In the genomic region with DNA sequence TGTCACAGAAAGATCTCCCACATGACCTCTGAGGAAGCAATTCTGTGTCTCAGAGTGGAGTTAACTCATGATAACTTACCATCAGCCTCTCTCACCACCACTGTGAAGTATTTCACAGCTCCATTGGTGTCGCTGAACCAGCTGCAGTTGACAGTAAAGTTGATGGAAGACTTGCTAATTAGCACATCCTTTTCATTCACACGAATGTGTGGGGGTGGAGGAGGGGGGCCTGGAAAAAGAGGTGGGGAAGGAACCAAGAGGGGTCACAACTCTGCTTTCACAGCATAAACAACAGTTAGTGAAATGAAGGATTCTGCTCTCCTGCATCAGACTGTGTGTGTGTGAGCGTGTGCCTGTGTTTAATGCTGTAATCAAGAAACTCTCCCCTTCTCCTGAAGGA, we compare ENCODE assay signal across 23 cellular contexts.
DNase-seq lines count a peak whose midpoint lies in the region; ATAC-seq and TF ChIP-seq lines count a peak whose summit lies in the region.
"Had no signal": no experiment of that assay in that cellular context is flagged by ENCODE, and none has a peak within 500 bp of the region (broad histone marks: within the 10 kb centered on the region; RNA-seq: fewer than 3 reads in every experiment).

No MANE protein-coding gene starts in this region.

- TF ChIP-seq POLR2A in stomach (IDR thresholded peaks at IDR 0.05), result no peak

- H3K27me3 ChIP-seq in mesenchymal stem cell (ENCODE audit: control insufficient read depth in 1 of 2, insufficient read depth in 1 of 2, low read length in 2 of 2) (no peaks in the 10 kb centered on the region), neuronal stem cell (ENCODE audit: control insufficient read depth in 3 of 3, insufficient read depth in 3 of 3, low read depth in 1 of 3, low read length in 3 of 3) (no peaks in the 10 kb centered on the region), stomach (no peaks in the 10 kb centered on the region)
- H3K27me3 ChIP-seq: SJSA1 had no signal

- H2BK15ac ChIP-seq in mesenchymal stem cell (ENCODE audit: low read depth, poor library complexity, severe bottlenecking), result no peak overlapping the region
- H2BK15ac ChIP-seq in neuronal stem cell (ENCODE audit: low read length), result no peak overlapping the region

- H2BK5ac ChIP-seq in mesenchymal stem cell (ENCODE audit: low read depth, low read length, poor library complexity, severe bottlenecking) (no peak overlapping the region), neuronal stem cell (ENCODE audit: low read length) (no peak overlapping the region)

- intact Hi-C loops in stomach (cut with DNase I; ENCODE audit: low total_unique reads), result no loop called here

- no peak for ATAC-seq in HG02973 (IDR thresholded peaks at IDR 0.05; ENCODE audit: unreplicated experiment)

- no CpG with 5 or more reads among the region's 3 CpGs for WGBS in mesenchymal stem cell
- WGBS in neuronal stem cell (ENCODE audit: extremely low coverage in 2 of 2, insufficient read length in 2 of 2, insufficient replicate concordance in 1 of 2), 2 donors, result no CpG with 5 or more reads among the region's 3 CpGs
- 56 to 73% (median 63%) methylated on average over 3 of the region's 3 CpGs for WGBS in stomach, 5 donors

- H3K4me3 ChIP-seq in mesenchymal stem cell (ENCODE audit: insufficient read depth in 1 of 2, low read depth in 1 of 2, low read length in 2 of 2), result no peak overlapping the region
- no peak overlapping the region for H3K4me3 ChIP-seq in neuronal stem cell (ENCODE audit: low read length in 2 of 2)
- H3K4me3 ChIP-seq in stomach, result no peak overlapping the region
- H3K4me3 ChIP-seq: SJSA1 had no signal

- no peak for TF ChIP-seq CTCF in stomach (IDR thresholded peaks at IDR 0.05)

- H2BK120ac ChIP-seq in mesenchymal stem cell (ENCODE audit: low read depth, low read length), result no peak overlapping the region
- H2BK120ac ChIP-seq in neuronal stem cell (ENCODE audit: low read depth, low read length), result no peak overlapping the region

- no peak overlapping the region for H2AK5ac ChIP-seq in mesenchymal stem cell (ENCODE audit: low read length, severe bottlenecking)
- no peak overlapping the region for H2AK5ac ChIP-seq in neuronal stem cell (ENCODE audit: low read depth, low read length)

- H3K9ac ChIP-seq in mesenchymal stem cell (ENCODE audit: low read length) (no peak overlapping the region), neuronal stem cell (ENCODE audit: low read depth, low read length, poor library complexity) (no peak overlapping the region)
- H3K9ac ChIP-seq: KMS-11 had no signal

- H4K91ac ChIP-seq in mesenchymal stem cell (ENCODE audit: low read length) (no peak overlapping the region), neuronal stem cell (ENCODE audit: low read depth, low read length, poor library complexity) (no peak overlapping the region)

- TF ChIP-seq EP300 in stomach (IDR thresholded peaks at IDR 0.05), result no peak

- H3K4me1 ChIP-seq in mesenchymal stem cell (ENCODE audit: control insufficient read depth, insufficient read depth, low read depth, low read length) (no peaks in the 10 kb centered on the region), neuronal stem cell (ENCODE audit: control insufficient read depth in 2 of 2, insufficient read depth in 1 of 2, low read depth in 1 of 2, low read length in 2 of 2) (peaks cover 2 to 8% of the 10 kb centered on the region in 2 donors), stomach (no peaks in the 10 kb centered on the region)
- H3K4me1 ChIP-seq: SJSA1 had no signal

- H3K36me3 ChIP-seq in mesenchymal stem cell (ENCODE audit: control insufficient read depth in 1 of 2, insufficient read depth in 2 of 2, low read depth in 1 of 2, low read length in 2 of 2) (peaks cover 0 to 3% of the 10 kb centered on the region in 2 experiments), neuronal stem cell (replicated peaks in 1 of 2; ENCODE audit: control insufficient read depth in 2 of 2, insufficient read depth in 2 of 2, low read length in 2 of 2) (no peaks in the 10 kb centered on the region), stomach (no peaks in the 10 kb centered on the region)

- DNase-seq in ELF-1 (ENCODE audit: low read depth, low spot score), result peak; percentile 39
- DNase-seq in mesenchymal stem cell, result no peak
- no peak for DNase-seq in neuronal stem cell (ENCODE audit: low spot score)
- DNase-seq in NCI-H774 (lab: John Stamatoyannopoulos, UW), result no peak
- DNase-seq in stomach, result no peak
- DNase-seq in HuH-7.5 (ENCODE audit: low spot score), result no peak
- DNase-seq: CD8-positive, alpha-beta memory T cell; DMS 273 treated with DMSO at 0.1 percent for 48 hours; DMS79; EL; H7; HFFc6; MM.1S; NCI-H2029; NCI-H446; NCI-H524 treated with DMSO at 0.1 percent for 48 hours; Right ventricle myocardium superior; RPMI8226 had no signal

- H3K4ac ChIP-seq in mesenchymal stem cell (ENCODE audit: low read depth in 1 of 2, low read length in 2 of 2), result no peak overlapping the region
- H3K4ac ChIP-seq in neuronal stem cell (ENCODE audit: low read length), result no peak overlapping the region

- H3K4me2 ChIP-seq in mesenchymal stem cell (ENCODE audit: low read length, poor library complexity, severe bottlenecking) (no peak overlapping the region), neuronal stem cell (ENCODE audit: insufficient read depth, low read length, poor library complexity, severe bottlenecking) (no peak overlapping the region)
- H3K4me2 ChIP-seq: KMS-11 had no signal

- H3K18ac ChIP-seq in mesenchymal stem cell (ENCODE audit: low read depth in 1 of 2, low read length in 2 of 2) (no peak overlapping the region), neuronal stem cell (ENCODE audit: low read length) (no peak overlapping the region)

- no peak overlapping the region for H2BK12ac ChIP-seq in mesenchymal stem cell (ENCODE audit: low read length in 2 of 2)
- no peak overlapping the region for H2BK12ac ChIP-seq in neuronal stem cell (ENCODE audit: low read length)

- peak overlapping the region; percentile 93 for H3K27ac ChIP-seq in cingulate gyrus (ENCODE audit: low read depth, low read length)
- no peak overlapping the region for H3K27ac ChIP-seq in mesenchymal stem cell (ENCODE audit: low read length, poor library complexity, severe bottlenecking)
- no peak overlapping the region for H3K27ac ChIP-seq in neuronal stem cell (replicated peaks; ENCODE audit: low read length)
- no peak overlapping the region for H3K27ac ChIP-seq in stomach
- H3K27ac ChIP-seq: C4-2B, KMS-11, SJSA1 had no signal

- H3K79me1 ChIP-seq in mesenchymal stem cell (replicated peaks; ENCODE audit: low read length, poor library complexity, severe bottlenecking) (no peaks in the 10 kb centered on the region), neuronal stem cell (ENCODE audit: low read depth, low read length) (no peaks in the 10 kb centered on the region)

- H3K9me3 ChIP-seq in mesenchymal stem cell (ENCODE audit: control insufficient read depth, low read length) (no peaks in the 10 kb centered on the region), neuronal stem cell (replicated peaks in 1 of 2; ENCODE audit: control insufficient read depth in 2 of 2, insufficient read depth in 1 of 2, low read depth in 1 of 2, low read length in 2 of 2) (no peaks in the 10 kb centered on the region), stomach (no peaks in the 10 kb centered on the region)
- H3K9me3 ChIP-seq: SJSA1 had no signal

- H4K8ac ChIP-seq in mesenchymal stem cell (ENCODE audit: low read length), result no peak overlapping the region
- no peak overlapping the region for H4K8ac ChIP-seq in neuronal stem cell (ENCODE audit: low read depth, low read length)

- H3K14ac ChIP-seq in mesenchymal stem cell (ENCODE audit: low read length in 2 of 2) (no peak overlapping the region), neuronal stem cell (ENCODE audit: low read length) (no peak overlapping the region)

- H3K23ac ChIP-seq in mesenchymal stem cell (ENCODE audit: low read length in 2 of 2) (no peak overlapping the region), neuronal stem cell (ENCODE audit: low read depth, low read length, poor library complexity) (no peak overlapping the region)

- H2AFZ ChIP-seq in mesenchymal stem cell (ENCODE audit: low read depth, low read length) (peak overlapping the region; percentile 29), neuronal stem cell (ENCODE audit: low read length) (peak overlapping the region; percentile 68)
